In genomic region chr2:65313954-65314256, GRCh38 we compare ENCODE assay signal across 26 cellular contexts.
"Had no signal": no experiment of that assay in that cellular context is flagged by ENCODE, and none has a peak within 500 bp of the region (broad histone marks: within the 10 kb centered on the region; RNA-seq: fewer than 3 reads in every experiment).

No MANE protein-coding gene starts in this region.

- H3K4me1 ChIP-seq: neural progenitor cell, uterus had no signal

- ATAC-seq: heart left ventricle; left colon; left lung; lower lobe of right lung; naive thymus-derived CD8-positive, alpha-beta T cell; right cardiac atrium; stimulated activated memory B cell treated with anti-CD40 and anti-IgM and Interleukin-4, amounts not matched to agents 10 μg/mL and 1 μg/mL and 100 μg/mL, for 72 hours; stimulated activated naive CD8-positive, alpha-beta T cell treated with anti-CD3 and anti-CD28 coated beads, Interleukin-15, amount 100 ng/mL, for 72 hours had no signal

- H3K4me3 ChIP-seq: heart left ventricle, left lung, lower lobe of right lung, neural progenitor cell, ovary, prostate gland, smooth muscle cell, tibial nerve, uterus had no signal

- H2AFZ ChIP-seq: neural progenitor cell had no signal

- H3K27me3 ChIP-seq: heart left ventricle, left lung, neural progenitor cell, ovary, tibial nerve, uterus had no signal

- H3K9me3 ChIP-seq: heart left ventricle, left lung, lower lobe of right lung, ovary, prostate gland, tibial nerve, uterus had no signal

- H3K36me3 ChIP-seq: neural progenitor cell, ovary, uterus had no signal

- DNase-seq: hypothalamus; immature natural killer cell; kidney; left colon; lower lobe of right lung; mammary epithelial cell; mesenchymal stem cell; naive thymus-derived CD8-positive, alpha-beta T cell; retina; stimulated activated CD4-positive, alpha-beta T cell treated with anti-CD3 and anti-CD28 coated beads, Interleukin-1b, Interleukin-23, amount 100 ng/mL, for 48 hours; stimulated activated CD4-positive, alpha-beta T cell treated with anti-CD3 and anti-CD28 coated beads, Interleukin-2, amount 100 ng/mL, for 48 hours; stimulated activated CD4-positive, alpha-beta T cell treated with anti-CD3 and anti-CD28 coated beads, Interleukin-4, amount 100 ng/mL, for 4 hours; stimulated activated CD8-positive, alpha-beta memory T cell treated with anti-CD3 and anti-CD28 coated beads, Interleukin-4, amount 100 ng/mL, for 48 hours; stimulated activated naive CD4-positive, alpha-beta T cell treated with Interleukin-2 at 50 U/mL for 16 hours; stimulated activated naive CD8-positive, alpha-beta T cell treated with anti-CD3 and anti-CD28 coated beads, Interleukin-15, amount 100 ng/mL, for 72 hours; substantia nigra; uterus had no signal

- H3K9ac ChIP-seq: neural progenitor cell had no signal

- H3K4me2 ChIP-seq: neural progenitor cell, smooth muscle cell had no signal

- H3K27ac ChIP-seq: lower lobe of right lung, neural progenitor cell, ovary, prostate gland, tibial nerve, uterus had no signal
